In genomic region chrX:33252306-33252825, GRCh38 we compare ENCODE assay signal across 26 cellular contexts. TPM values are rescaled to one million over a fixed set of nuclear protein-coding genes. Genes with fewer than 3 reads are reported as not detected.
DNase-seq lines count a peak whose midpoint lies in the region; ATAC-seq and TF ChIP-seq lines count a peak whose summit lies in the region.
"Had no signal": no experiment of that assay in that cellular context is flagged by ENCODE, and none has a peak within 500 bp of the region (broad histone marks: within the 10 kb centered on the region; RNA-seq: fewer than 3 reads in every experiment).

No MANE protein-coding gene starts in this region.

- no peaks in the 10 kb centered on the region for H3K27me3 Mint-ChIP-seq in mesothelial cell of epicardium (ENCODE audit: low read depth)
- H3K27me3 Mint-ChIP-seq: activated B cell treated with CpG ODN at 0.5 μM for 24 hours; activated naive CD4-positive, alpha-beta T cell treated with anti-CD3 and anti-CD28 coated beads, Interleukin-2, amount 10 ng/mL, durations not matched to agents 7 days and 5 days had no signal

- no peak overlapping the region for H3K27ac ChIP-seq in tibial artery
- H3K27ac ChIP-seq: breast epithelium, ovary had no signal

- H3K4me1 Mint-ChIP-seq in mesothelial cell of epicardium: peaks cover 15% of the 10 kb centered on the region
- H3K4me1 Mint-ChIP-seq: activated B cell treated with CpG ODN at 0.5 μM for 24 hours; activated naive CD4-positive, alpha-beta T cell treated with anti-CD3 and anti-CD28 coated beads, Interleukin-2, amount 10 ng/mL, durations not matched to agents 7 days and 5 days had no signal

- no peak overlapping the region for H3K4me3 Mint-ChIP-seq in mesothelial cell of epicardium
- H3K4me3 Mint-ChIP-seq: activated B cell treated with CpG ODN at 0.5 μM for 24 hours; activated naive CD4-positive, alpha-beta T cell treated with anti-CD3 and anti-CD28 coated beads, Interleukin-2, amount 10 ng/mL, durations not matched to agents 7 days and 5 days; activated T-helper 1 cell treated with anti-CD3 and anti-CD28 coated beads, Interleukin-12 subunit alpha, Interleukin-12 subunit beta, Interleukin-2, Interleukin-4 antibody, amounts not matched to agents 30 ng/mL and 10 ng/mL and 1 ng/mL, durations not matched to agents 14 hours and 24 hours and 36 hours had no signal

- no peaks in the 10 kb centered on the region for H3K36me3 Mint-ChIP-seq in mesothelial cell of epicardium
- H3K36me3 Mint-ChIP-seq: activated naive CD4-positive, alpha-beta T cell treated with anti-CD3 and anti-CD28 coated beads, Interleukin-2, amount 10 ng/mL, durations not matched to agents 7 days and 5 days had no signal

- H3K9me3 Mint-ChIP-seq in mesothelial cell of epicardium: no peaks in the 10 kb centered on the region
- H3K9me3 Mint-ChIP-seq: activated B cell treated with CpG ODN at 0.5 μM for 24 hours; activated naive CD4-positive, alpha-beta T cell treated with anti-CD3 and anti-CD28 coated beads, Interleukin-2, amount 10 ng/mL, durations not matched to agents 7 days and 5 days; activated T-helper 1 cell treated with anti-CD3 and anti-CD28 coated beads, Interleukin-12 subunit alpha, Interleukin-12 subunit beta, Interleukin-2, Interleukin-4 antibody, amounts not matched to agents 30 ng/mL and 10 ng/mL and 1 ng/mL, durations not matched to agents 14 hours and 24 hours and 36 hours had no signal

- no peak for ATAC-seq in HG02610 (IDR thresholded peaks at IDR 0.05; ENCODE audit: unreplicated experiment)

- DNase-seq in Daoy (ENCODE audit: low read depth) (peak; percentile 12), NCI-H69 (lab: John Stamatoyannopoulos, UW) (peak; percentile 13), astrocyte of the hippocampus (ENCODE audit: low read depth, low spot score) (peak; percentile 0), mesothelial cell of epicardium (ENCODE audit: low spot score in 2 of 2, unreplicated experiment in 2 of 2) (no peak), NCI-H82 treated with DMSO at 0.1 percent for 48 hours (lab: John Stamatoyannopoulos, UW; ENCODE audit: unreplicated experiment) (no peak), tibial artery (no peak)
- DNase-seq in activated CD4-positive, alpha-beta T cell treated with anti-CD3 and anti-CD28 coated beads for 48 hours: no peak
- DNase-seq: activated B cell treated with CpG ODN at 0.5 μM for 24 hours; activated CD4-positive, alpha-beta T cell treated with anti-CD3 and anti-CD28 coated beads, Interleukin-2, amount 50 U/mL, for 48 hours; activated naive CD4-positive, alpha-beta T cell treated with anti-CD3 and anti-CD28 coated beads, Interleukin-2, amount 10 ng/mL, durations not matched to agents 7 days and 5 days; COR-L47; glutamatergic neuron; NCI-H1092 treated with DMSO at 0.1 percent for 48 hours; NCI-H2029 treated with DMSO at 0.1 percent for 48 hours; NCI-H446; ovary; retina; SHP77; small intestine; stimulated activated CD4-positive, alpha-beta T cell treated with anti-CD3 and anti-CD28 coated beads, Interleukin-2, amount 100 ng/mL, for 24 hours; SW 1271; T-helper 9 cell; trophoblast cell had no signal

- TF ChIP-seq CTCF in mesothelial cell of epicardium (IDR thresholded peaks at IDR 0.05; ENCODE audit: unreplicated experiment) (no peak), tibial artery (IDR thresholded peaks at IDR 0.05) (no peak)

- H3K36me3 ChIP-seq in tibial artery: no peaks in the 10 kb centered on the region
- H3K36me3 ChIP-seq: breast epithelium, ovary had no signal

- H3K4me3 ChIP-seq in tibial artery: no peak overlapping the region
- H3K4me3 ChIP-seq: breast epithelium, ovary had no signal

- intact Hi-C loops in tibial artery (cut with DNase I; ENCODE audit: low total_unique reads): no loop called here

- no peaks in the 10 kb centered on the region for H3K9me3 ChIP-seq in tibial artery
- H3K9me3 ChIP-seq: breast epithelium, ovary had no signal

- peaks cover 0 to 4% (median 0%) of the 10 kb centered on the region in 4 donors for H3K4me1 ChIP-seq in tibial artery
- H3K4me1 ChIP-seq: breast epithelium had no signal

- peak overlapping the region; percentile 68 for H3K27ac Mint-ChIP-seq in mesothelial cell of epicardium
- H3K27ac Mint-ChIP-seq: activated B cell treated with CpG ODN at 0.5 μM for 24 hours; activated naive CD4-positive, alpha-beta T cell treated with anti-CD3 and anti-CD28 coated beads, Interleukin-2, amount 10 ng/mL, durations not matched to agents 7 days and 5 days; activated T-helper 1 cell treated with anti-CD3 and anti-CD28 coated beads, Interleukin-12 subunit alpha, Interleukin-12 subunit beta, Interleukin-2, Interleukin-4 antibody, amounts not matched to agents 30 ng/mL and 10 ng/mL and 1 ng/mL, durations not matched to agents 14 hours and 24 hours and 36 hours had no signal

- no peaks in the 10 kb centered on the region for H3K27me3 ChIP-seq in tibial artery
- H3K27me3 ChIP-seq: ovary had no signal

RNA-seq across cellular contexts. Expression of gene DMD, which starts 41.0 kb away (rescaled TPM):
- 14.1 and 24.0 TPM in 2 replicates for total RNA-seq in Daoy (2014; rRNA removed; shearing (Covaris generic))
- total RNA-seq in mesothelial cell of epicardium: 76.4 to 96.0 TPM (median 79.4 TPM) in 3 replicates

Comparison
In these comparisons a context has a peak if more than half of its experiments do, and no peak if none do; other contexts are left out.
1. DNase-seq: peak in Daoy (single experiment), NCI-H69 (single experiment) and astrocyte of the hippocampus (single experiment); none in mesothelial cell of epicardium (0 of 2), NCI-H82 treated with DMSO at 0.1 percent for 48 hours (single experiment), activated CD4-positive, alpha-beta T cell treated with anti-CD3 and anti-CD28 coated beads for 48 hours (single experiment) and tibial artery (0 of 2).